In the genomic region with DNA sequence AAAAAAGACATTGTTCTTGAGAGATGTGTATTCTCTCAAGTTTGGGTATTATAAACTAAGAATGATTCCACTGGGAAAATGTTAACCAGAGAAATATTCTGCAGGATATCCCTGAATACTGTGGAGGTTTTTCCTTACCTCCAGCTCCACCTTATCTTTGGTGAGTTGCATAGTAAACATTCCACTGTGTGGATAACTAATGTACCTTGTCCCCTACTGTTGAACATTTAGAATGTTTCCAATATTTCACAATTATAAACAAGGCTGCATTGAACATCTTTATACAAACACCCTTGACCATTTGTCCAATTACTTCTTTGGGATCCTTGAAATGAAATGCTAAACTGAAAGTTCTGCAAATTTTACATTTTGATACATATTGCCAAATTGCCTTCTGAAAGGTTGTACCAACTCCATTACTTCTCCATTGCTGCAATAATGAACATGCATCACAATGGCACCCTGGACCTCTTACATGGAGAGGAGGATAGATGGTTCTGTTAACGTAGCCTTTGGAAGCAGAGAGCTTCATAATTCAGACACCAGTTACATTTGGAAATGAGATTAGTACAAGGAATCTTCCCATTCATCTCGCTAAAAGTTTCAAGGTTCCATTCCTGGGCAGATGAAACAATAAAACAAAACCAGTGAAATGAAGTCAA, we compare ENCODE assay signal across 1 cellular context.
TF ChIP-seq lines count a peak whose summit lies in the region.

No MANE protein-coding gene starts in this region.

TF ChIP-seq in HepG2, 621 proteins besides CTCF, POLR2A, EP300 and RAD21 (continued from another document and continues in another):
- no peak for TF ChIP-seq ZNF550 (CRISPR knock-in tag; IDR thresholded peaks at IDR 0.05; ENCODE audit: borderline replicate concordance)
- TF ChIP-seq STAT5B (CRISPR knock-in tag; IDR thresholded peaks at IDR 0.05), result no peak
- TF ChIP-seq JDP2 (CRISPR knock-in tag; IDR thresholded peaks at IDR 0.05; ENCODE audit: borderline replicate concordance), result no peak
- TF ChIP-seq, protein P1, sequence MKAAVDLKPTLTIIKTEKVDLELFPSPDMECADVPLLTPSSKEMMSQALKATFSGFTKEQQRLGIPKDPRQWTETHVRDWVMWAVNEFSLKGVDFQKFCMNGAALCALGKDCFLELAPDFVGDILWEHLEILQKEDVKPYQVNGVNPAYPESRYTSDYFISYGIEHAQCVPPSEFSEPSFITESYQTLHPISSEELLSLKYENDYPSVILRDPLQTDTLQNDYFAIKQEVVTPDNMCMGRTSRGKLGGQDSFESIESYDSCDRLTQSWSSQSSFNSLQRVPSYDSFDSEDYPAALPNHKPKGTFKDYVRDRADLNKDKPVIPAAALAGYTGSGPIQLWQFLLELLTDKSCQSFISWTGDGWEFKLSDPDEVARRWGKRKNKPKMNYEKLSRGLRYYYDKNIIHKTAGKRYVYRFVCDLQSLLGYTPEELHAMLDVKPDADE (CRISPR knock-in tag; IDR thresholded peaks at IDR 0.05), result no peak
- TF ChIP-seq, protein P2, sequence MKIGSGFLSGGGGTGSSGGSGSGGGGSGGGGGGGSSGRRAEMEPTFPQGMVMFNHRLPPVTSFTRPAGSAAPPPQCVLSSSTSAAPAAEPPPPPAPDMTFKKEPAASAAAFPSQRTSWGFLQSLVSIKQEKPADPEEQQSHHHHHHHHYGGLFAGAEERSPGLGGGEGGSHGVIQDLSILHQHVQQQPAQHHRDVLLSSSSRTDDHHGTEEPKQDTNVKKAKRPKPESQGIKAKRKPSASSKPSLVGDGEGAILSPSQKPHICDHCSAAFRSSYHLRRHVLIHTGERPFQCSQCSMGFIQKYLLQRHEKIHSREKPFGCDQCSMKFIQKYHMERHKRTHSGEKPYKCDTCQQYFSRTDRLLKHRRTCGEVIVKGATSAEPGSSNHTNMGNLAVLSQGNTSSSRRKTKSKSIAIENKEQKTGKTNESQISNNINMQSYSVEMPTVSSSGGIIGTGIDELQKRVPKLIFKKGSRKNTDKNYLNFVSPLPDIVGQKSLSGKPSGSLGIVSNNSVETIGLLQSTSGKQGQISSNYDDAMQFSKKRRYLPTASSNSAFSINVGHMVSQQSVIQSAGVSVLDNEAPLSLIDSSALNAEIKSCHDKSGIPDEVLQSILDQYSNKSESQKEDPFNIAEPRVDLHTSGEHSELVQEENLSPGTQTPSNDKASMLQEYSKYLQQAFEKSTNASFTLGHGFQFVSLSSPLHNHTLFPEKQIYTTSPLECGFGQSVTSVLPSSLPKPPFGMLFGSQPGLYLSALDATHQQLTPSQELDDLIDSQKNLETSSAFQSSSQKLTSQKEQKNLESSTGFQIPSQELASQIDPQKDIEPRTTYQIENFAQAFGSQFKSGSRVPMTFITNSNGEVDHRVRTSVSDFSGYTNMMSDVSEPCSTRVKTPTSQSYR (CRISPR knock-in tag; IDR thresholded peaks at IDR 0.05; ENCODE audit: borderline replicate concordance), result peak; percentile 47; the same call in 1 of the 2 replicates
- no peak for TF ChIP-seq POLR2G (IDR thresholded peaks at IDR 0.05; ENCODE audit: low read depth, low read length)
- TF ChIP-seq RBM22 (optimal IDR thresholded peaks at IDR 0.05; ENCODE audit: low read length), result no peak
- TF ChIP-seq ARID2 (CRISPR knock-in tag; IDR thresholded peaks at IDR 0.05; ENCODE audit: borderline replicate concordance), result no peak
- TF ChIP-seq FOSL1 (CRISPR knock-in tag; IDR thresholded peaks at IDR 0.05; ENCODE audit: borderline replicate concordance), result peak; percentile 20; the same call in 1 of the 2 replicates
- no peak for TF ChIP-seq ZNF383 (CRISPR knock-in tag; IDR thresholded peaks at IDR 0.05; ENCODE audit: borderline replicate concordance)
- no peak for TF ChIP-seq ZBTB21 (CRISPR knock-in tag; IDR thresholded peaks at IDR 0.05)
- TF ChIP-seq NR2C2 (CRISPR knock-in tag; IDR thresholded peaks at IDR 0.05; ENCODE audit: borderline replicate concordance), result peak; percentile 63; the same call in 1 of the 2 replicates
- TF ChIP-seq, protein P3, sequence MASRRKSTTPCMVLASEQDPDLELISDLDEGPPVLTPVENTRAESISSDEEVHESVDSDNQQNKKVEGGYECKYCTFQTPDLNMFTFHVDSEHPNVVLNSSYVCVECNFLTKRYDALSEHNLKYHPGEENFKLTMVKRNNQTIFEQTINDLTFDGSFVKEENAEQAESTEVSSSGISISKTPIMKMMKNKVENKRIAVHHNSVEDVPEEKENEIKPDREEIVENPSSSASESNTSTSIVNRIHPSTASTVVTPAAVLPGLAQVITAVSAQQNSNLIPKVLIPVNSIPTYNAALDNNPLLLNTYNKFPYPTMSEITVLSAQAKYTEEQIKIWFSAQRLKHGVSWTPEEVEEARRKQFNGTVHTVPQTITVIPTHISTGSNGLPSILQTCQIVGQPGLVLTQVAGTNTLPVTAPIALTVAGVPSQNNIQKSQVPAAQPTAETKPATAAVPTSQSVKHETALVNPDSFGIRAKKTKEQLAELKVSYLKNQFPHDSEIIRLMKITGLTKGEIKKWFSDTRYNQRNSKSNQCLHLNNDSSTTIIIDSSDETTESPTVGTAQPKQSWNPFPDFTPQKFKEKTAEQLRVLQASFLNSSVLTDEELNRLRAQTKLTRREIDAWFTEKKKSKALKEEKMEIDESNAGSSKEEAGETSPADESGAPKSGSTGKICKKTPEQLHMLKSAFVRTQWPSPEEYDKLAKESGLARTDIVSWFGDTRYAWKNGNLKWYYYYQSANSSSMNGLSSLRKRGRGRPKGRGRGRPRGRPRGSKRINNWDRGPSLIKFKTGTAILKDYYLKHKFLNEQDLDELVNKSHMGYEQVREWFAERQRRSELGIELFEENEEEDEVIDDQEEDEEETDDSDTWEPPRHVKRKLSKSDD (CRISPR knock-in tag; IDR thresholded peaks at IDR 0.05; ENCODE audit: low read depth), result no peak
- no peak for TF ChIP-seq GPN1 (CRISPR knock-in tag; IDR thresholded peaks at IDR 0.05; ENCODE audit: borderline replicate concordance)
- no peak for TF ChIP-seq CCDC6 (CRISPR knock-in tag; IDR thresholded peaks at IDR 0.05)
- no peak for TF ChIP-seq ZNF512B (CRISPR knock-in tag; IDR thresholded peaks at IDR 0.05; ENCODE audit: borderline replicate concordance)
- TF ChIP-seq ZFP62 (CRISPR knock-in tag; IDR thresholded peaks at IDR 0.05), result no peak
- TF ChIP-seq ZNF598 (CRISPR knock-in tag; IDR thresholded peaks at IDR 0.05; ENCODE audit: borderline replicate concordance), result no peak
- 0 out of 4 replicates have a peak, but pooled peaks of 1 of the 2 experiments have one; percentile 7 for TF ChIP-seq NR2F1 (CRISPR knock-in tag; IDR thresholded peaks at IDR 0.05)
- peak; percentile 89 for TF ChIP-seq NCOR1 (IDR thresholded peaks at IDR 0.05; ENCODE audit: borderline replicate concordance, low read length)
- peak; percentile 97 for TF ChIP-seq MIXL1 (CRISPR knock-in tag; IDR thresholded peaks at IDR 0.05)
- TF ChIP-seq KLF9 (CRISPR knock-in tag; IDR thresholded peaks at IDR 0.05; ENCODE audit: low read depth), result no peak
- TF ChIP-seq RBAK (CRISPR knock-in tag; IDR thresholded peaks at IDR 0.05), result no peak
- 0 out of 2 replicates have a peak, but pooled peaks have one; percentile 32 for TF ChIP-seq ZNF564 (CRISPR knock-in tag; IDR thresholded peaks at IDR 0.05)
- no peak for TF ChIP-seq BRF2 (CRISPR knock-in tag; IDR thresholded peaks at IDR 0.05)
- TF ChIP-seq KLF16 (CRISPR knock-in tag; IDR thresholded peaks at IDR 0.05), result peak in 1 of 2 experiments; percentile 62; a peak in 1 of 4 replicates
- TF ChIP-seq ZNF773 (CRISPR knock-in tag; IDR thresholded peaks at IDR 0.05; ENCODE audit: borderline replicate concordance), result no peak
- no peak for TF ChIP-seq ZNF160 (CRISPR knock-in tag; IDR thresholded peaks at IDR 0.05)
- peak; percentile 88 for TF ChIP-seq SOX5 (CRISPR knock-in tag; IDR thresholded peaks at IDR 0.05; ENCODE audit: borderline replicate concordance)
- no peak for TF ChIP-seq SPEN (CRISPR knock-in tag; IDR thresholded peaks at IDR 0.05; ENCODE audit: low read depth)
- no peak for TF ChIP-seq CAMTA2 (CRISPR knock-in tag; IDR thresholded peaks at IDR 0.05; ENCODE audit: borderline replicate concordance)
- TF ChIP-seq ZBTB38 (CRISPR knock-in tag; IDR thresholded peaks at IDR 0.05), result no peak
- TF ChIP-seq HINFP (CRISPR knock-in tag; IDR thresholded peaks at IDR 0.05; ENCODE audit: low read depth), result no peak
- no peak for TF ChIP-seq SIX4 (CRISPR knock-in tag; IDR thresholded peaks at IDR 0.05)
- TF ChIP-seq PCBP2 (optimal IDR thresholded peaks at IDR 0.05; ENCODE audit: low read depth, low read length, poor library complexity, severe bottlenecking), result no peak
- no peak for TF ChIP-seq TRAFD1 (CRISPR knock-in tag; IDR thresholded peaks at IDR 0.05; ENCODE audit: borderline replicate concordance)
- TF ChIP-seq, protein P4, sequence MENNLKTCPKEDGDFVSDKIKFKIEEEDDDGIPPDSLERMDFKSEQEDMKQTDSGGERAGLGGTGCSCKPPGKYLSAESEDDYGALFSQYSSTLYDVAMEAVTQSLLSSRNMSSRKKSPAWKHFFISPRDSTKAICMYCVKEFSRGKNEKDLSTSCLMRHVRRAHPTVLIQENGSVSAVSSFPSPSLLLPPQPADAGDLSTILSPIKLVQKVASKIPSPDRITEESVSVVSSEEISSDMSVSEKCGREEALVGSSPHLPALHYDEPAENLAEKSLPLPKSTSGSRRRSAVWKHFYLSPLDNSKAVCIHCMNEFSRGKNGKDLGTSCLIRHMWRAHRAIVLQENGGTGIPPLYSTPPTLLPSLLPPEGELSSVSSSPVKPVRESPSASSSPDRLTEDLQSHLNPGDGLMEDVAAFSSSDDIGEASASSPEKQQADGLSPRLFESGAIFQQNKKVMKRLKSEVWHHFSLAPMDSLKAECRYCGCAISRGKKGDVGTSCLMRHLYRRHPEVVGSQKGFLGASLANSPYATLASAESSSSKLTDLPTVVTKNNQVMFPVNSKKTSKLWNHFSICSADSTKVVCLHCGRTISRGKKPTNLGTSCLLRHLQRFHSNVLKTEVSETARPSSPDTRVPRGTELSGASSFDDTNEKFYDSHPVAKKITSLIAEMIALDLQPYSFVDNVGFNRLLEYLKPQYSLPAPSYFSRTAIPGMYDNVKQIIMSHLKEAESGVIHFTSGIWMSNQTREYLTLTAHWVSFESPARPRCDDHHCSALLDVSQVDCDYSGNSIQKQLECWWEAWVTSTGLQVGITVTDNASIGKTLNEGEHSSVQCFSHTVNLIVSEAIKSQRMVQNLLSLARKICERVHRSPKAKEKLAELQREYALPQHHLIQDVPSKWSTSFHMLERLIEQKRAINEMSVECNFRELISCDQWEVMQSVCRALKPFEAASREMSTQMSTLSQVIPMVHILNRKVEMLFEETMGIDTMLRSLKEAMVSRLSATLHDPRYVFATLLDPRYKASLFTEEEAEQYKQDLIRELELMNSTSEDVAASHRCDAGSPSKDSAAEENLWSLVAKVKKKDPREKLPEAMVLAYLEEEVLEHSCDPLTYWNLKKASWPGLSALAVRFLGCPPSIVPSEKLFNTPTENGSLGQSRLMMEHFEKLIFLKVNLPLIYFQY (CRISPR knock-in tag; IDR thresholded peaks at IDR 0.05; ENCODE audit: borderline replicate concordance), result peak; percentile 60; the same call in 1 of the 2 replicates
- peak; percentile 98 for TF ChIP-seq RELA (CRISPR knock-in tag; IDR thresholded peaks at IDR 0.05)
